8 cellular contexts compared by ENCODE assay signal in genomic region chr6:108260126-108260808, GRCh38. TPM values are rescaled to one million over a fixed set of nuclear protein-coding genes. Genes with fewer than 3 reads are reported as not detected.
DNase-seq lines count a peak whose midpoint lies in the region; ATAC-seq, FAIRE-seq and TF ChIP-seq lines count a peak whose summit lies in the region.

No MANE protein-coding gene starts in this region.

- H3K27ac Mint-ChIP-seq in astrocyte (ENCODE audit: unreplicated experiment) (peak overlapping the region; percentile 62), progenitor cell of endocrine pancreas (peak overlapping the region; percentile 92)

- peaks cover 30% of the 10 kb centered on the region for H4K20me1 ChIP-seq in astrocyte (ENCODE audit: insufficient read depth, low read length)

- H3K9me3 ChIP-seq in Peyer's patch (no peaks in the 10 kb centered on the region), astrocyte (ENCODE audit: insufficient read depth, low read depth, low read length) (no peaks in the 10 kb centered on the region)

- H3K9ac ChIP-seq in astrocyte (ENCODE audit: low read length), result peak overlapping the region; percentile 85

- peaks cover 6% of the 10 kb centered on the region for H3K36me3 Mint-ChIP-seq in astrocyte (ENCODE audit: low read depth, unreplicated experiment)
- peaks cover 4% of the 10 kb centered on the region for H3K36me3 Mint-ChIP-seq in progenitor cell of endocrine pancreas (ENCODE audit: insufficient read depth)

- H3K4me3 ChIP-seq in Peyer's patch (peak overlapping the region; percentile 63 to 85 (median 77)), astrocyte (ENCODE audit: insufficient read depth, low read depth, low read length) (peak overlapping the region; percentile 85)

- FAIRE-seq in astrocyte (lab: Jason Lieb, UNC), result peak; percentile 17

- no peak for TF ChIP-seq POLR2A in Peyer's patch (IDR thresholded peaks at IDR 0.05)

- H3K27me3 ChIP-seq in Peyer's patch (no peaks in the 10 kb centered on the region), astrocyte (ENCODE audit: insufficient read depth, low read length) (no peaks in the 10 kb centered on the region)

- peaks cover 7% of the 10 kb centered on the region for H3K4me1 Mint-ChIP-seq in astrocyte (ENCODE audit: low read depth, unreplicated experiment)
- H3K4me1 Mint-ChIP-seq in progenitor cell of endocrine pancreas (ENCODE audit: low read depth), result peaks cover 6% of the 10 kb centered on the region

- H3K27ac ChIP-seq in Peyer's patch (peak overlapping the region; percentile 89 to 97 (median 92)), astrocyte (ENCODE audit: low read depth, low read length) (peak overlapping the region; percentile 86)

- peak; percentile 67 for DNase-seq in Ammon's horn (ENCODE audit: low spot score)
- peak; percentile 52 to 68 (median 54) for DNase-seq in Peyer's patch
- peak; percentile 32 for DNase-seq in astrocyte (ENCODE audit: low read depth)
- DNase-seq in hepatic stellate cell (ENCODE audit: low spot score), result peak; percentile 48
- no peak for DNase-seq in progenitor cell of endocrine pancreas (ENCODE audit: low spot score, unreplicated experiment)
- no peak for DNase-seq in NCI-H187 treated with DMSO at 0.1 percent for 48 hours (lab: John Stamatoyannopoulos, UW)

- peak overlapping the region; percentile 87 for H3K4me3 Mint-ChIP-seq in astrocyte (ENCODE audit: unreplicated experiment)
- peak overlapping the region; percentile 80 for H3K4me3 Mint-ChIP-seq in progenitor cell of endocrine pancreas (ENCODE audit: low read depth)

- peaks cover 56% of the 10 kb centered on the region for H3K79me2 ChIP-seq in astrocyte (ENCODE audit: insufficient read depth, low read length)

- H3K4me2 ChIP-seq in astrocyte (ENCODE audit: low read length), result peak overlapping the region; percentile 91

- no peaks in the 10 kb centered on the region for H3K9me3 Mint-ChIP-seq in astrocyte (ENCODE audit: unreplicated experiment)
- H3K9me3 Mint-ChIP-seq in progenitor cell of endocrine pancreas (ENCODE audit: low read depth), result no peaks in the 10 kb centered on the region

- H3K36me3 ChIP-seq in Peyer's patch (peaks cover 0 to 6% (median 0%) of the 10 kb centered on the region in 3 donors), astrocyte (ENCODE audit: insufficient read depth, low read length) (no peaks in the 10 kb centered on the region)

- H2AFZ ChIP-seq in astrocyte (ENCODE audit: low read depth, low read length), result peak overlapping the region; percentile 90

- ATAC-seq in GM18907 (IDR thresholded peaks at IDR 0.05; ENCODE audit: unreplicated experiment), result peak; percentile 17
- ATAC-seq in HG03354 (IDR thresholded peaks at IDR 0.05; ENCODE audit: poor library complexity, severe bottlenecking, unreplicated experiment), result peak; percentile 20

- H3K27me3 Mint-ChIP-seq in astrocyte (ENCODE audit: low read depth, unreplicated experiment), result no peaks in the 10 kb centered on the region
- H3K27me3 Mint-ChIP-seq in progenitor cell of endocrine pancreas, result no peaks in the 10 kb centered on the region

- peaks cover 0 to 23% (median 8%) of the 10 kb centered on the region in 4 donors for H3K4me1 ChIP-seq in Peyer's patch
- no peaks in the 10 kb centered on the region for H3K4me1 ChIP-seq in astrocyte (ENCODE audit: insufficient read depth, low read length)

- TF ChIP-seq CTCF in Peyer's patch (IDR thresholded peaks at IDR 0.05) (peak in 1 of 6 experiments; percentile 20), astrocyte (IDR thresholded peaks at IDR 0.05; ENCODE audit: insufficient read depth, low read depth, low read length) (no peak), progenitor cell of endocrine pancreas (IDR thresholded peaks at IDR 0.05; ENCODE audit: unreplicated experiment) (no peak)

RNA-seq across cellular contexts. Expression of gene SNX3, which starts 0.6 kb away (rescaled TPM):
- 100 to 1,000 TPM in 1 of 4 donors, 10 to 100 TPM in 3; 71.0 to 110 (median 96.8) TPM for total RNA-seq in Peyer's patch
- total RNA-seq in astrocyte, result 154 and 165 TPM in 2 replicates
- total RNA-seq in progenitor cell of endocrine pancreas, result 84.1 and 95.5 TPM in 2 replicates

RNA-seq across cellular contexts. Expression of gene AFG1L, which starts 34.6 kb away (rescaled TPM):
- total RNA-seq in Peyer's patch, result 10 to 100 TPM in 1 of 4 donors, 1 to 10 TPM in 3; 6.0 to 15.1 (median 8.1) TPM
- 6.4 and 7.9 TPM in 2 replicates for total RNA-seq in astrocyte
- total RNA-seq in progenitor cell of endocrine pancreas, result 8.5 and 9.6 TPM in 2 replicates

Comparison
In these comparisons a context has a peak if more than half of its experiments do, and no peak if none do; other contexts are left out.
1. DNase-seq: peak in Ammon's horn (single experiment), Peyer's patch (3 of 3), astrocyte (single experiment) and hepatic stellate cell (single experiment); none in progenitor cell of endocrine pancreas (single experiment) and NCI-H187 treated with DMSO at 0.1 percent for 48 hours (single experiment).